ENCODE assay signal across 21 cellular contexts in the genomic region with DNA sequence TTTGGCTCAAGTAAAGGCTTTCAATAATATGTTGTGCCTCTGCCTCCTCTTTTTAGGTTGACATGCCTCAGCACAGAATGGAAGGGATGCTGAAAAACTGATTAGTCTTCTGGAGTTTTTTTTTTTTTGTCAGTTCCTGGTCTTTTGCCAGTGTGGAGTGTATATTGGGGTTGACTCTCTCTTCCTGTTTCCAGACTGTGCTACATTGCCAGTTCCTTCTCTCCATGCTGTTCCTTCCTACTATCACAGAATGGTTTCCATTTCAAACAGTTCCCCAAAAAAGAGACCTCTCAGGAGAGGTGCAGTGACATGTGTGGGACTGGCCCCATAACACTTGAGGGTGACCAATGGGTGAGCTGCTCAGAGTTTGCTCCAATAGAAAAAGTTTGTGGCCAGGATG.
DNase-seq lines count a peak whose midpoint lies in the region; ATAC-seq, FAIRE-seq and TF ChIP-seq lines count a peak whose summit lies in the region.
"Had no signal": no experiment of that assay in that cellular context is flagged by ENCODE, and none has a peak within 500 bp of the region (broad histone marks: within the 10 kb centered on the region; RNA-seq: fewer than 3 reads in every experiment).

No MANE protein-coding gene starts in this region.

- H3K4me3 ChIP-seq in GM12878 (no peak overlapping the region), HAP-1 (no peak overlapping the region)
- H3K4me3 ChIP-seq: lung, psoas muscle, suprapubic skin had no signal

- TF ChIP-seq RAD21 in GM12878 (IDR thresholded peaks at IDR 0.05; ENCODE audit: insufficient read depth, low read depth, low read length): no peak

- H3K4me1 Mint-ChIP-seq in Calu3 (ENCODE audit: low read depth, unreplicated experiment) (peaks cover 53% of the 10 kb centered on the region), mesothelial cell of epicardium (peaks cover 51% of the 10 kb centered on the region)
- H3K4me1 Mint-ChIP-seq: activated CD4-positive, alpha-beta memory T cell treated with anti-CD3 and anti-CD28 coated beads, Interleukin-2, amount 10 ng/mL, durations not matched to agents 7 days and 5 days had no signal

- RAD21 ChIA-PET in GM12878 (lab: Charles Lee; ENCODE audit: unreplicated experiment): interaction anchor here (0.7 to 2.1 kb wide), 7 partner anchors 9 to 150 kb away, joined by 3 to 8 read pairs (median 4); no protein-coding TSS in a partner anchor

- no peak overlapping the region for H3K27ac ChIP-seq in GM12878 (ENCODE audit: control insufficient read depth, insufficient read depth)
- H3K27ac ChIP-seq: psoas muscle, suprapubic skin had no signal

- H3K27me3 ChIP-seq in GM12878 (replicated peaks in 1 of 2; ENCODE audit: control insufficient read depth in 2 of 2, insufficient read depth in 2 of 2, low read length in 1 of 2): peaks cover 0 to 4% of the 10 kb centered on the region in 2 experiments; a peak in 1 of 4 replicates
- H3K27me3 ChIP-seq in HAP-1 (ENCODE audit: low read depth): 0 out of 2 replicates have a peak, but pooled peaks cover 3% of the 10 kb centered on the region
- H3K27me3 ChIP-seq: suprapubic skin had no signal

- H3K4me3 Mint-ChIP-seq in Calu3 (ENCODE audit: low read depth, unreplicated experiment) (peak overlapping the region; percentile 48), mesothelial cell of epicardium (no peak overlapping the region)
- H3K4me3 Mint-ChIP-seq: activated CD4-positive, alpha-beta memory T cell treated with anti-CD3 and anti-CD28 coated beads, Interleukin-2, amount 10 ng/mL, durations not matched to agents 7 days and 5 days had no signal

- no peaks in the 10 kb centered on the region for H3K4me1 ChIP-seq in GM12878 (ENCODE audit: control insufficient read depth, insufficient read depth, low read length)
- H3K4me1 ChIP-seq in HAP-1: no peaks in the 10 kb centered on the region
- H3K4me1 ChIP-seq: psoas muscle had no signal

- H2AFZ ChIP-seq in GM12878 (ENCODE audit: control insufficient read depth, low read depth, low read length): no peak overlapping the region

- H3K27ac Mint-ChIP-seq in Calu3 (ENCODE audit: unreplicated experiment) (peak overlapping the region; percentile 94), mesothelial cell of epicardium (peak overlapping the region; percentile 68)
- H3K27ac Mint-ChIP-seq: activated CD4-positive, alpha-beta memory T cell treated with anti-CD3 and anti-CD28 coated beads, Interleukin-2, amount 10 ng/mL, durations not matched to agents 7 days and 5 days had no signal

- in situ Hi-C loops in GM12878 (cut with MboI) (no loop called here), HAP-1 (cut with MboI; ENCODE audit: low sequenced_read_pairs) (no loop called here)

- H3K36me3 Mint-ChIP-seq in Calu3 (ENCODE audit: insufficient read depth, unreplicated experiment) (no peaks in the 10 kb centered on the region), mesothelial cell of epicardium (no peaks in the 10 kb centered on the region)

- TF ChIP-seq CTCF in Calu3 (IDR thresholded peaks at IDR 0.05; ENCODE audit: unreplicated experiment) (no peak), GM12878 (IDR thresholded peaks at IDR 0.05 in 2 of 3, conservative IDR thresholded peaks at IDR 0.05 in 1 of 3; ENCODE audit: control insufficient read depth in 2 of 3, extremely low read depth in 1 of 3, insufficient read depth in 1 of 3, low read depth in 3 of 3, low read length in 3 of 3) (no peak), mesothelial cell of epicardium (IDR thresholded peaks at IDR 0.05; ENCODE audit: unreplicated experiment) (no peak)

- BruUV-seq in Calu3 (replicated peaks; lab: Mats Ljungman, UMichigan): no TSS peak
- BruUV-seq in GM12878 (replicated peaks; lab: Mats Ljungman, UMichigan): no TSS peak

- no peak overlapping the region for H3K9ac ChIP-seq in GM12878 (ENCODE audit: control insufficient read depth, insufficient read depth, low read length)

- FAIRE-seq in GM12878 (lab: Jason Lieb, UNC): no peak
- FAIRE-seq: keratinocyte had no signal

- no peaks in the 10 kb centered on the region for H3K27me3 Mint-ChIP-seq in Calu3 (ENCODE audit: unreplicated experiment)
- no peaks in the 10 kb centered on the region for H3K27me3 Mint-ChIP-seq in mesothelial cell of epicardium (ENCODE audit: low read depth)

- H3K9me3 ChIP-seq in GM12878 (replicated peaks; ENCODE audit: control insufficient read depth, insufficient read depth, low read length) (no peaks in the 10 kb centered on the region), HAP-1 (no peaks in the 10 kb centered on the region)
- H3K9me3 ChIP-seq: psoas muscle, suprapubic skin had no signal

- no peaks in the 10 kb centered on the region for H3K79me2 ChIP-seq in GM12878 (ENCODE audit: control insufficient read depth, insufficient read depth, low read length)

- POLR2A ChIA-PET in GM12878 (lab: Charles Lee): interaction anchor here (2.0 kb wide), 1 partner anchor 8 kb away, joined by 8 read pairs; no protein-coding TSS in a partner anchor

- no peaks in the 10 kb centered on the region for H4K20me1 ChIP-seq in GM12878 (ENCODE audit: control insufficient read depth, insufficient read depth)

- H3K36me3 ChIP-seq in GM12878 (ENCODE audit: control insufficient read depth in 2 of 2, insufficient read depth in 2 of 2, low read length in 1 of 2): no peaks in the 10 kb centered on the region
- no peaks in the 10 kb centered on the region for H3K36me3 ChIP-seq in HAP-1 (replicated peaks)
- H3K36me3 ChIP-seq: suprapubic skin had no signal

- SMC1A ChIA-PET in GM12878 (lab: Charles Lee; ENCODE audit: uncharacterized antibody, unreplicated experiment): interaction anchor here (0.7 to 2.6 kb wide), 4 partner anchors 10 to 35 kb away, joined by 3 to 11 read pairs (median 4); no protein-coding TSS in a partner anchor

- TF ChIP-seq POLR2A in GM12878 (IDR thresholded peaks at IDR 0.05; ENCODE audit: low read depth, low read length): no peak

- no peak for TF ChIP-seq EP300 in GM12878 (IDR thresholded peaks at IDR 0.05; ENCODE audit: borderline replicate concordance in 1 of 2, control insufficient read depth in 1 of 2, low read depth in 2 of 2, low read length in 2 of 2)

- no peak overlapping the region for H3K4me2 ChIP-seq in GM12878 (ENCODE audit: control insufficient read depth, insufficient read depth)

- DNase-seq in Calu3 (no peak), GM12878 (ENCODE audit: low read depth, low spot score) (no peak), mesothelial cell of epicardium (ENCODE audit: low spot score in 2 of 2, unreplicated experiment in 2 of 2) (no peak), HAP-1 (ENCODE audit: low spot score in 2 of 2) (no peak)
- DNase-seq in stimulated activated CD4-positive, alpha-beta T cell treated with anti-CD3 and anti-CD28 coated beads, Interleukin-12 subunit alpha, Interleukin-12 subunit beta, amount 100 ng/mL, for 4 hours: no peak
- DNase-seq: activated CD4-positive, alpha-beta memory T cell treated with anti-CD3 and anti-CD28 coated beads, Interleukin-2, amount 10 ng/mL, durations not matched to agents 7 days and 5 days; activated CD4-positive, CD25-positive, alpha-beta regulatory T cell; activated effector memory CD4-positive, alpha-beta T cell treated with Interleukin-2 at 50 U/mL for 16 hours; cerebellar nuclear complex; COR-L47; NCI-H1105; NCI-H2081 treated with DMSO at 0.1 percent for 48 hours; PC-3; psoas muscle had no signal

- intact Hi-C loops in Calu3 (cut with micrococcal nuclease; ENCODE audit: unreplicated experiment): loop anchor here (2.0 kb wide), 1 partner anchor 41 kb away; no protein-coding TSS in a partner anchor
- intact Hi-C loops in GM12878 (cut with micrococcal nuclease; ENCODE audit: unreplicated experiment): no loop called here

- CTCF ChIA-PET in Calu3 (lab: Charles Lee): interaction anchor here (0.5 to 1.1 kb wide), 3 partner anchors 41 to 583 kb away, joined by 3 to 12 read pairs (median 3); no protein-coding TSS in a partner anchor
- CTCF ChIA-PET in GM12878 (lab: Yijun Ruan, JAX): interaction anchor here (1.1 to 2.8 kb wide), 6 partner anchors 9 to 149 kb away, joined by 3 to 8 read pairs (median 4); no protein-coding TSS in a partner anchor

- peak; percentile 16 for ATAC-seq in HG03342 (IDR thresholded peaks at IDR 0.05; ENCODE audit: unreplicated experiment)
- peak; percentile 21 for ATAC-seq in GM12878
- ATAC-seq in HG03196 (IDR thresholded peaks at IDR 0.05; ENCODE audit: unreplicated experiment): no peak
- ATAC-seq in esophagus mucosa: no peak
- ATAC-seq: PC-3, psoas muscle, Right ventricle myocardium inferior had no signal

- H3K9me3 Mint-ChIP-seq in Calu3 (ENCODE audit: low read depth, unreplicated experiment) (no peaks in the 10 kb centered on the region), mesothelial cell of epicardium (peaks cover 5% of the 10 kb centered on the region)
- H3K9me3 Mint-ChIP-seq: activated CD4-positive, alpha-beta memory T cell treated with anti-CD3 and anti-CD28 coated beads, Interleukin-2, amount 10 ng/mL, durations not matched to agents 7 days and 5 days had no signal

TF ChIP-seq in GM12878, 131 proteins besides CTCF, POLR2A, EP300 and RAD21 (continues in another document):
- TF ChIP-seq RBBP5 (conservative IDR thresholded peaks at IDR 0.05) (no peak), NFYA (IDR thresholded peaks at IDR 0.05; ENCODE audit: borderline replicate concordance, low read depth, low read length) (no peak), STAT3 (IDR thresholded peaks at IDR 0.05; ENCODE audit: low read depth, low read length) (no peak), MEF2B (IDR thresholded peaks at IDR 0.05; ENCODE audit: partially characterized antibody, poor library complexity, severe bottlenecking) (no peak), KDM1A (IDR thresholded peaks at IDR 0.05; ENCODE audit: borderline replicate concordance) (no peak), ASH2L (IDR thresholded peaks at IDR 0.05; ENCODE audit: borderline replicate concordance, low read depth) (no peak), MTA3 (IDR thresholded peaks at IDR 0.05; ENCODE audit: borderline replicate concordance, low read length) (no peak)
- TF ChIP-seq, protein P1, sequence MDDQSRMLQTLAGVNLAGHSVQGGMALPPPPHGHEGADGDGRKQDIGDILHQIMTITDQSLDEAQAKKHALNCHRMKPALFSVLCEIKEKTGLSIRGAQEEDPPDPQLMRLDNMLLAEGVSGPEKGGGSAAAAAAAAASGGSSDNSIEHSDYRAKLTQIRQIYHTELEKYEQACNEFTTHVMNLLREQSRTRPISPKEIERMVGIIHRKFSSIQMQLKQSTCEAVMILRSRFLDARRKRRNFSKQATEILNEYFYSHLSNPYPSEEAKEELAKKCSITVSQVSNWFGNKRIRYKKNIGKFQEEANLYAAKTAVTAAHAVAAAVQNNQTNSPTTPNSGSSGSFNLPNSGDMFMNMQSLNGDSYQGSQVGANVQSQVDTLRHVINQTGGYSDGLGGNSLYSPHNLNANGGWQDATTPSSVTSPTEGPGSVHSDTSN (IDR thresholded peaks at IDR 0.05; ENCODE audit: insufficient replicate concordance, low read depth, low read length): no peak

Comparison
In these comparisons a context has a peak if more than half of its experiments do, and no peak if none do; other contexts are left out.
1. ATAC-seq: peak in HG03342 (single experiment) and GM12878 (single experiment); none in HG03196 (single experiment) and esophagus mucosa (single experiment).